ENCODE assay signal across 9 cellular contexts in the genomic region with DNA sequence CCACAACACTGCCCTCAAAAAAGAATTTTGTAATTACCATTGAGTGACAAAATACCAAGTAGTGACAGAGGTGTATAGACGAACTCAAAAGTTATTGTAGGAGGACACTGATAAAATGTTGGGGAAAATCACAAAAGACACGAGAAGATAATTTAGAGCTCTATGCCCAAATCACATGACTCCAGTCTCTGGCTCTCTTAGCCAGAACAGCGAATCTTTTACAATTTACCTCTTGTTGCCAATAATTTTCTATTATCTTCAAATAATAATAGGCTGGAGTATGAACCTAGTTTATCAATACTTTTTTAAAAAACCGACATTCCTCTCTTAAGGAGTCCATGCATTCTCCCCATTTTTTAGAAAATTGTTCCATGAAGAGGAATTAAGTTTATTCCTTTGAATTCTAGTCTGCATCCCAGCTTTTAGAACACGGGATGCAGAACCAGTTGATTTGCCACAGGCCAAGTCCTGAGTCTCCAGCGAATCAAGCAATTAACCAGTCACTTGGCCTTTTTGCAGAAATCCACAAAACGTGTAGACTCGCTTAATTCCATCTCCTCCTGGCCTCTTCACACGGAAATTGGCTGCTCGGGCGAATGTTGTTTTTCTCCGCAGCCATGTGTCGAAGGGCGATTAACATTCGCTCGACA. TPM values are rescaled to one million over a fixed set of nuclear protein-coding genes. Genes with fewer than 3 reads are reported as not detected.
DNase-seq lines count a peak whose midpoint lies in the region; ATAC-seq and TF ChIP-seq lines count a peak whose summit lies in the region.
"Had no signal": no experiment of that assay in that cellular context is flagged by ENCODE, and none has a peak within 500 bp of the region (broad histone marks: within the 10 kb centered on the region; RNA-seq: fewer than 3 reads in every experiment).

No MANE protein-coding gene starts in this region.

- no peaks in the 10 kb centered on the region for H3K36me3 Mint-ChIP-seq in endodermal cell (ENCODE audit: low read depth)

- DNase-seq in BE2C = no peak
- no peak for DNase-seq in MG63
- DNase-seq in endodermal cell = no peak
- no peak for DNase-seq in neuronal stem cell (ENCODE audit: low spot score)
- DNase-seq in epidermal melanocyte (ENCODE audit: insufficient read length, low spot score) = no peak
- no peak for DNase-seq in OCI-LY7 (ENCODE audit: low spot score)
- DNase-seq: stimulated activated CD4-positive, alpha-beta T cell treated with anti-CD3 and anti-CD28 coated beads, Interleukin-4, amount 100 ng/mL, for 24 hours had no signal

- no peaks in the 10 kb centered on the region for H3K9me2 ChIP-seq in OCI-LY7 (ENCODE audit: insufficient read depth, low read length)

- TF ChIP-seq CTCF in BE2C (IDR thresholded peaks at IDR 0.05; ENCODE audit: low read depth, low read length) (no peak), endodermal cell (conservative IDR thresholded peaks at IDR 0.05) (no peak), OCI-LY7 (conservative IDR thresholded peaks at IDR 0.05; ENCODE audit: low read length) (no peak)

- H3K23ac ChIP-seq in neuronal stem cell (ENCODE audit: low read depth, low read length, poor library complexity) = peak overlapping the region; percentile 17

- H3K4me1 Mint-ChIP-seq in endodermal cell = peaks cover 3% of the 10 kb centered on the region

- H3K27me3 ChIP-seq in BE2C (no peaks in the 10 kb centered on the region), MG63 (peaks cover 38% of the 10 kb centered on the region), endodermal cell (ENCODE audit: control insufficient read depth, insufficient read depth, low read length, poor library complexity, severe bottlenecking) (peaks cover 61% of the 10 kb centered on the region), neuronal stem cell (ENCODE audit: control insufficient read depth in 3 of 3, insufficient read depth in 3 of 3, low read depth in 1 of 3, low read length in 3 of 3) (peaks cover 6 to 77% (median 31%) of the 10 kb centered on the region in 3 experiments)

- no peak overlapping the region for H4K91ac ChIP-seq in neuronal stem cell (ENCODE audit: low read depth, low read length, poor library complexity)

- ATAC-seq in GM21360 (IDR thresholded peaks at IDR 0.05; ENCODE audit: unreplicated experiment) = no peak
- ATAC-seq in GM19455 (IDR thresholded peaks at IDR 0.05; ENCODE audit: unreplicated experiment) = no peak

- no peak overlapping the region for H2BK5ac ChIP-seq in neuronal stem cell (ENCODE audit: low read length)

- H2BK15ac ChIP-seq in neuronal stem cell (ENCODE audit: low read length) = no peak overlapping the region

- H3K9me3 Mint-ChIP-seq in endodermal cell = no peaks in the 10 kb centered on the region

- no peaks in the 10 kb centered on the region for H3K79me1 ChIP-seq in neuronal stem cell (ENCODE audit: low read depth, low read length)

- no peak overlapping the region for H2BK12ac ChIP-seq in neuronal stem cell (ENCODE audit: low read length)

- no peaks in the 10 kb centered on the region for H3K79me2 ChIP-seq in OCI-LY7 (ENCODE audit: insufficient read depth, low read depth, low read length)

- no peaks in the 10 kb centered on the region; the same call in 1 of the 2 replicates for H3K36me3 ChIP-seq in BE2C
- no peaks in the 10 kb centered on the region for H3K36me3 ChIP-seq in MG63
- no peaks in the 10 kb centered on the region for H3K36me3 ChIP-seq in endodermal cell (ENCODE audit: control insufficient read depth, insufficient read depth, low read length)
- no peaks in the 10 kb centered on the region for H3K36me3 ChIP-seq in neuronal stem cell (replicated peaks in 1 of 2; ENCODE audit: control insufficient read depth in 2 of 2, insufficient read depth in 2 of 2, low read length in 2 of 2)
- no peaks in the 10 kb centered on the region for H3K36me3 ChIP-seq in OCI-LY7 (ENCODE audit: insufficient read depth, low read length)

- H3K27ac Mint-ChIP-seq in endodermal cell = no peak overlapping the region

- H3K18ac ChIP-seq in neuronal stem cell (ENCODE audit: low read length) = no peak overlapping the region

- H3K27me3 Mint-ChIP-seq in endodermal cell (ENCODE audit: insufficient read depth) = peaks cover 54% of the 10 kb centered on the region

- H2BK120ac ChIP-seq in neuronal stem cell (ENCODE audit: low read depth, low read length) = no peak overlapping the region

- intact Hi-C loops in OCI-LY7 (cut with micrococcal nuclease; ENCODE audit: unreplicated experiment) = no loop called here

- peak overlapping the region; percentile 96 for H2AFZ ChIP-seq in neuronal stem cell (ENCODE audit: low read length)
- H2AFZ ChIP-seq in OCI-LY7 (ENCODE audit: low read length) = no peak overlapping the region

- H3K4ac ChIP-seq in neuronal stem cell (ENCODE audit: low read length) = no peak overlapping the region

- no peak overlapping the region for H3K14ac ChIP-seq in neuronal stem cell (ENCODE audit: low read length)

- H4K8ac ChIP-seq in neuronal stem cell (ENCODE audit: low read depth, low read length) = no peak overlapping the region

- H3K4me3 ChIP-seq in BE2C (ENCODE audit: low read depth, low read length) = peak overlapping the region; percentile 87
- H3K4me3 ChIP-seq in MG63 = peak overlapping the region; percentile 43
- H3K4me3 ChIP-seq in endodermal cell (ENCODE audit: low read length) = peak overlapping the region; percentile 82
- peak overlapping the region; percentile 47 to 80 for H3K4me3 ChIP-seq in neuronal stem cell (ENCODE audit: low read length in 2 of 2)
- H3K4me3 ChIP-seq in OCI-LY7 (ENCODE audit: low read depth, low read length, poor library complexity, severe bottlenecking) = no peak overlapping the region

- POLR2A ChIA-PET in OCI-LY7 (lab: Charles Lee) = no interaction called here

- no peak overlapping the region for H2AK5ac ChIP-seq in neuronal stem cell (ENCODE audit: low read depth, low read length)

- peak overlapping the region; percentile 96 for H3K4me2 ChIP-seq in neuronal stem cell (ENCODE audit: insufficient read depth, low read length, poor library complexity, severe bottlenecking)
- no peak overlapping the region for H3K4me2 ChIP-seq in OCI-LY7 (ENCODE audit: low read length)

- H3K27ac ChIP-seq in endodermal cell (ENCODE audit: low read depth, low read length) (no peak overlapping the region), neuronal stem cell (replicated peaks; ENCODE audit: low read length) (no peak overlapping the region), OCI-LY7 (ENCODE audit: low read depth, low read length, poor library complexity, severe bottlenecking) (no peak overlapping the region)

- H4K20me1 ChIP-seq in OCI-LY7 (ENCODE audit: insufficient read depth, low read length) = no peaks in the 10 kb centered on the region

- H3K4me1 ChIP-seq in BE2C = peaks cover 3% of the 10 kb centered on the region
- H3K4me1 ChIP-seq in endodermal cell (ENCODE audit: control insufficient read depth, insufficient read depth, low read length) = no peaks in the 10 kb centered on the region
- peaks cover 5% of the 10 kb centered on the region in 2 donors for H3K4me1 ChIP-seq in neuronal stem cell (ENCODE audit: control insufficient read depth in 2 of 2, insufficient read depth in 1 of 2, low read depth in 1 of 2, low read length in 2 of 2)
- H3K4me1 ChIP-seq in OCI-LY7 (ENCODE audit: insufficient read depth, low read length, poor library complexity, severe bottlenecking) = no peaks in the 10 kb centered on the region

- no peak overlapping the region for H3K9ac ChIP-seq in endodermal cell (ENCODE audit: extremely low read depth, low read length, poor library complexity, severe bottlenecking)
- H3K9ac ChIP-seq in neuronal stem cell (ENCODE audit: low read depth, low read length, poor library complexity) = no peak overlapping the region

- WGBS in endodermal cell (ENCODE audit: insufficient coverage in 1 of 2, insufficient read length in 1 of 2), 2 experiments = 3 to 25% methylated on average over 12 to 16 of the region's 16 CpGs
- WGBS in neuronal stem cell (ENCODE audit: extremely low coverage in 2 of 2, insufficient read length in 2 of 2, insufficient replicate concordance in 1 of 2), 2 donors = no CpG with 5 or more reads among the region's 16 CpGs

- no TSS peak for BruUV-seq in OCI-LY7 (replicated peaks; lab: Mats Ljungman, UMichigan)

- peak overlapping the region; percentile 66 for H3K4me3 Mint-ChIP-seq in endodermal cell

- H3K9me3 ChIP-seq in BE2C (no peaks in the 10 kb centered on the region), MG63 (no peaks in the 10 kb centered on the region), endodermal cell (ENCODE audit: control insufficient read depth, low read length) (no peaks in the 10 kb centered on the region), neuronal stem cell (replicated peaks in 1 of 2; ENCODE audit: control insufficient read depth in 2 of 2, insufficient read depth in 1 of 2, low read depth in 1 of 2, low read length in 2 of 2) (no peaks in the 10 kb centered on the region), OCI-LY7 (ENCODE audit: low read length) (no peaks in the 10 kb centered on the region)

- CTCF ChIA-PET in OCI-LY7 (lab: Charles Lee; ENCODE audit: unreplicated experiment) = no interaction called here

RNA-seq across cellular contexts. Expression of a gene that starts 0.5 kb away (rescaled TPM):
- polyA plus RNA-seq in BE2C (2012; ENCODE audit: insufficient read depth, insufficient read length, low read depth) = 28.9 TPM
- not detected in 2 replicates for total RNA-seq in MG63 (2014; rRNA removed; shearing (Covaris generic); ENCODE audit: low replicate concordance)
- total RNA-seq in endodermal cell = 1 to 10 TPM in 1 of 2 donors, under 1 TPM in 1; 0.07 to 1.2 TPM
- not detected for polyA plus RNA-seq in endodermal cell (2013, experiment 1 of 2)
- polyA plus RNA-seq in endodermal cell (2013, experiment 2 of 2) = not detected
- 0.43 TPM for polyA plus RNA-seq in neuronal stem cell (2013, experiment 1 of 2)
- 0.37 TPM for polyA plus RNA-seq in neuronal stem cell (2013, experiment 2 of 2)
- not detected in 2 replicates for total RNA-seq in OCI-LY7 (2014; rRNA removed; shearing (Covaris generic))
- total RNA-seq in OCI-LY7 (2022) = not detected in 2 replicates

RNA-seq across cellular contexts. Expression of a gene that starts 6.8 kb away (rescaled TPM):
- 10.7 TPM for polyA plus RNA-seq in BE2C (2012; ENCODE audit: insufficient read depth, insufficient read length, low read depth)
- 24.4 and 28.7 TPM in 2 replicates for total RNA-seq in MG63 (2014; rRNA removed; shearing (Covaris generic); ENCODE audit: low replicate concordance)
- total RNA-seq in endodermal cell (10 to 100 TPM; 13.7 to 18.9 TPM), OCI-LY7 (2022) (33.1 and 34.8 TPM in 2 replicates)
- polyA plus RNA-seq in endodermal cell (2013, experiment 1 of 2) = 12.7 TPM
- 12.8 TPM for polyA plus RNA-seq in endodermal cell (2013, experiment 2 of 2)
- 5.9 TPM for polyA plus RNA-seq in neuronal stem cell (2013, experiment 1 of 2)
- polyA plus RNA-seq in neuronal stem cell (2013, experiment 2 of 2) = 7.0 TPM
- total RNA-seq in OCI-LY7 (2014; rRNA removed; shearing (Covaris generic)) = 15.7 and 16.2 TPM in 2 replicates
